25 cellular contexts compared by ENCODE assay signal in the genomic region with DNA sequence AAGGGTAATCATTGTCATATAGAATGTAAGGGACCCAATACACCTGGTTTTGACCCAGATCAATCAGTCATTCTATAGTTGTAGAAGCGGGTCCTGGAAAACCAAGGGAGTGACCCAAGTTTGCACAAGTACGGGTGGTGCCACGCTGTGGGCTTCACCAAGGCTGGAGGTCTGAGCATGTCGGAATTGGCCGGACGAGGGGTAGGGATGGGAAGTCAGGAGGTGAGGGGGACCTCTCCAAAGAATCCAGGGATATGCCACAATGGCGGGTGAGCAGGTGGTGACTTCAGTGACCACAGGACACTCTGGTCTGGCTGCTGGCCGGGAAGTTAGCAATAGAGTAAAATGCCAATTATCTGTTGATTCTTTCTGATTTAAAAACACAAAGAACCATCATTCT.
DNase-seq lines count a peak whose midpoint lies in the region; ATAC-seq and TF ChIP-seq lines count a peak whose summit lies in the region.
"Had no signal": no experiment of that assay in that cellular context is flagged by ENCODE, and none has a peak within 500 bp of the region (broad histone marks: within the 10 kb centered on the region; RNA-seq: fewer than 3 reads in every experiment).

No MANE protein-coding gene starts in this region.

- H3K9me3 ChIP-seq in mesenchymal stem cell (ENCODE audit: control insufficient read depth, low read length) (no peaks in the 10 kb centered on the region), trophoblast cell (ENCODE audit: insufficient read depth, low read depth, low read length) (peaks cover 8% of the 10 kb centered on the region)
- H3K9me3 ChIP-seq: BE2C, BLaER1 had no signal

- ATAC-seq in esophagus mucosa: peak; percentile 10
- ATAC-seq in GM18861 (IDR thresholded peaks at IDR 0.05; ENCODE audit: unreplicated experiment): no peak
- ATAC-seq: GM12878 had no signal

- H3K36me3 ChIP-seq in mesenchymal stem cell (ENCODE audit: control insufficient read depth in 1 of 2, insufficient read depth in 2 of 2, low read depth in 1 of 2, low read length in 2 of 2): no peaks in the 10 kb centered on the region
- H3K36me3 ChIP-seq in trophoblast cell (ENCODE audit: control insufficient read depth in 1 of 2, insufficient read depth in 2 of 2, low read length in 2 of 2): no peaks in the 10 kb centered on the region
- H3K36me3 ChIP-seq: BE2C, BLaER1 had no signal

- H3K23ac ChIP-seq in mesenchymal stem cell (ENCODE audit: low read length in 2 of 2) (no peak overlapping the region), trophoblast cell (ENCODE audit: low read length) (no peak overlapping the region)

- no peak overlapping the region for H3K4me3 Mint-ChIP-seq in progenitor cell of endocrine pancreas (ENCODE audit: low read depth)
- H3K4me3 Mint-ChIP-seq: CD14-positive monocyte; CD4-positive, alpha-beta memory T cell; CD4-positive, CD25-positive, alpha-beta regulatory T cell; CD8-positive, alpha-beta memory T cell had no signal

- no peak for TF ChIP-seq CTCF in progenitor cell of endocrine pancreas (IDR thresholded peaks at IDR 0.05; ENCODE audit: unreplicated experiment)

- no peak overlapping the region for H2BK120ac ChIP-seq in mesenchymal stem cell (ENCODE audit: low read depth, low read length)
- H2BK120ac ChIP-seq in trophoblast cell (ENCODE audit: insufficient read depth, low read length, poor library complexity): no peak overlapping the region

- H3K4me2 ChIP-seq in mesenchymal stem cell (ENCODE audit: low read length, poor library complexity, severe bottlenecking): no peak overlapping the region
- H3K4me2 ChIP-seq in trophoblast cell (ENCODE audit: low read length): no peak overlapping the region
- H3K4me2 ChIP-seq: BLaER1 had no signal

- H2BK15ac ChIP-seq in mesenchymal stem cell (ENCODE audit: low read depth, poor library complexity, severe bottlenecking): no peak overlapping the region

- no peak overlapping the region for H3K18ac ChIP-seq in mesenchymal stem cell (ENCODE audit: low read depth in 1 of 2, low read length in 2 of 2)
- H3K18ac ChIP-seq in trophoblast cell (ENCODE audit: low read length): no peak overlapping the region

- H3K27ac Mint-ChIP-seq in progenitor cell of endocrine pancreas: peak overlapping the region; percentile 71
- H3K27ac Mint-ChIP-seq: CD4-positive, alpha-beta memory T cell; CD4-positive, CD25-positive, alpha-beta regulatory T cell; CD8-positive, alpha-beta memory T cell had no signal

- DNase-seq in mesenchymal stem cell (no peak), trophoblast cell (no peak), progenitor cell of endocrine pancreas (ENCODE audit: low spot score, unreplicated experiment) (no peak), NCI-H510A treated with DMSO at 0.1 percent for 48 hours (lab: John Stamatoyannopoulos, UW) (no peak), Kasumi-1 (lab: John Stamatoyannopoulos, UW) (no peak)
- DNase-seq: 8988T; ACHN; BE2C; C1 segment of cervical spinal cord; CD4-positive, alpha-beta memory T cell; CD4-positive, CD25-positive, alpha-beta regulatory T cell; CD8-positive, alpha-beta memory T cell; COR-L47; DMS 273 treated with DMSO at 0.1 percent for 48 hours; DMS153; DMS53; DMS79; DND-41; EL; GDM1 had no signal

- H3K4me3 ChIP-seq in mesenchymal stem cell (ENCODE audit: insufficient read depth in 1 of 2, low read depth in 1 of 2, low read length in 2 of 2) (no peak overlapping the region), trophoblast cell (ENCODE audit: low read depth, low read length) (no peak overlapping the region)
- H3K4me3 ChIP-seq: BLaER1, GM12878 had no signal

- no peaks in the 10 kb centered on the region for H3K36me3 Mint-ChIP-seq in progenitor cell of endocrine pancreas (ENCODE audit: insufficient read depth)
- H3K36me3 Mint-ChIP-seq: CD14-positive monocyte; CD4-positive, alpha-beta memory T cell; CD4-positive, CD25-positive, alpha-beta regulatory T cell; CD8-positive, alpha-beta memory T cell had no signal

- no peak overlapping the region for H3K9ac ChIP-seq in mesenchymal stem cell (ENCODE audit: low read length)
- peak overlapping the region; percentile 52 for H3K9ac ChIP-seq in trophoblast cell (ENCODE audit: low read length)
- H3K9ac ChIP-seq: BLaER1 had no signal

- H4K91ac ChIP-seq in mesenchymal stem cell (ENCODE audit: low read length) (peak overlapping the region; percentile 47), trophoblast cell (ENCODE audit: low read depth, low read length) (no peak overlapping the region)

- 90% methylated on average over 7 of the region's 8 CpGs for WGBS in mesenchymal stem cell
- no CpG with 5 or more reads among the region's 8 CpGs for WGBS in trophoblast cell (ENCODE audit: extremely low coverage, insufficient coverage, insufficient read length)

- H3K14ac ChIP-seq in mesenchymal stem cell (ENCODE audit: low read length in 2 of 2) (no peak overlapping the region), trophoblast cell (ENCODE audit: low read length) (no peak overlapping the region)

- H3K27me3 ChIP-seq in mesenchymal stem cell (ENCODE audit: control insufficient read depth in 1 of 2, insufficient read depth in 1 of 2, low read length in 2 of 2): peaks cover 0 to 6% of the 10 kb centered on the region in 2 experiments
- no peaks in the 10 kb centered on the region for H3K27me3 ChIP-seq in trophoblast cell (ENCODE audit: insufficient read depth, low read length)
- H3K27me3 ChIP-seq: BE2C, BLaER1 had no signal

- no peaks in the 10 kb centered on the region for H3K9me3 Mint-ChIP-seq in progenitor cell of endocrine pancreas (ENCODE audit: low read depth)
- H3K9me3 Mint-ChIP-seq: CD8-positive, alpha-beta memory T cell had no signal

- no peak overlapping the region for H2BK5ac ChIP-seq in mesenchymal stem cell (ENCODE audit: low read depth, low read length, poor library complexity, severe bottlenecking)
- no peak overlapping the region for H2BK5ac ChIP-seq in trophoblast cell (ENCODE audit: low read depth, low read length, poor library complexity)

- no peaks in the 10 kb centered on the region for H3K79me1 ChIP-seq in mesenchymal stem cell (replicated peaks; ENCODE audit: low read length, poor library complexity, severe bottlenecking)
- no peaks in the 10 kb centered on the region for H3K79me1 ChIP-seq in trophoblast cell (ENCODE audit: low read length)

- H2AFZ ChIP-seq in mesenchymal stem cell (ENCODE audit: low read depth, low read length): no peak overlapping the region
- H2AFZ ChIP-seq in trophoblast cell (ENCODE audit: insufficient read depth, low read length, poor library complexity): no peak overlapping the region

- H2AK5ac ChIP-seq in mesenchymal stem cell (ENCODE audit: low read length, severe bottlenecking) (no peak overlapping the region), trophoblast cell (ENCODE audit: low read length) (no peak overlapping the region)

- peaks cover 16% of the 10 kb centered on the region for H3K4me1 Mint-ChIP-seq in progenitor cell of endocrine pancreas (ENCODE audit: low read depth)
- H3K4me1 Mint-ChIP-seq: CD14-positive monocyte had no signal

- H4K12ac ChIP-seq in trophoblast cell (ENCODE audit: low read depth, low read length): no peak overlapping the region

- no peaks in the 10 kb centered on the region for H3K79me2 ChIP-seq in trophoblast cell (ENCODE audit: control insufficient read depth, insufficient read depth, low read length, poor library complexity)

- H2BK12ac ChIP-seq in mesenchymal stem cell (ENCODE audit: low read length in 2 of 2): no peak overlapping the region
- no peak overlapping the region for H2BK12ac ChIP-seq in trophoblast cell (ENCODE audit: low read length)

- H3K27me3 Mint-ChIP-seq in progenitor cell of endocrine pancreas: no peaks in the 10 kb centered on the region
- H3K27me3 Mint-ChIP-seq: CD4-positive, CD25-positive, alpha-beta regulatory T cell had no signal

- H4K8ac ChIP-seq in mesenchymal stem cell (ENCODE audit: low read length) (peak overlapping the region; percentile 16), trophoblast cell (ENCODE audit: low read depth, low read length) (no peak overlapping the region)

- H3K27ac ChIP-seq in mesenchymal stem cell (ENCODE audit: low read length, poor library complexity, severe bottlenecking) (no peak overlapping the region), trophoblast cell (ENCODE audit: low read depth, low read length) (no peak overlapping the region)
- H3K27ac ChIP-seq: BLaER1 had no signal

- H3K4ac ChIP-seq in mesenchymal stem cell (ENCODE audit: low read depth in 1 of 2, low read length in 2 of 2) (no peak overlapping the region), trophoblast cell (ENCODE audit: low read depth, low read length) (no peak overlapping the region)

- no peaks in the 10 kb centered on the region for H3K4me1 ChIP-seq in mesenchymal stem cell (ENCODE audit: control insufficient read depth, insufficient read depth, low read depth, low read length)
- no peaks in the 10 kb centered on the region for H3K4me1 ChIP-seq in trophoblast cell (ENCODE audit: control insufficient read depth in 1 of 2, insufficient read depth in 2 of 2, low read length in 2 of 2)
- H3K4me1 ChIP-seq: BE2C had no signal
